1 cellular context compared by ENCODE assay signal in the genomic region with DNA sequence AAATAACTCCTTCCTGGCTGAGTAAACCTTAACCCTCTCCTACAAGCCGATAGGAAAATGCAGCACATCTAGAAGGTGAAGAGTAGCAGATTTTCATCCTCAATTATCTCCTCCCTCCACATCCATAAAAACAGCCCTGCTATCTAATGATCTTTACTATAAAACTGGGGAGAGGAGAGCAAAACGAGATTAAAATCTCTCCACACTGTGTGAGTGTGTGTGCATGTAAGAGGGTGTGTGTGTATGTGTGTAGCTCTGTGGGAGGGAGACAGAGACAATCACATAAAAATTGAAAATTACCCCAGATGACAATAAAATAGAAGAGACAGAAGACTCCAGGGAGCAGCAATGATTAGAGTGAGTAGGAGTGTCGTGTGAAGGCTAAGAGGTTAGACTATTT.
TF ChIP-seq lines count a peak whose summit lies in the region.

No MANE protein-coding gene starts in this region.

TF ChIP-seq in GM23338, 12 proteins besides CTCF, POLR2A, EP300 and RAD21 (continued from another document):
- TF ChIP-seq, protein P1, sequence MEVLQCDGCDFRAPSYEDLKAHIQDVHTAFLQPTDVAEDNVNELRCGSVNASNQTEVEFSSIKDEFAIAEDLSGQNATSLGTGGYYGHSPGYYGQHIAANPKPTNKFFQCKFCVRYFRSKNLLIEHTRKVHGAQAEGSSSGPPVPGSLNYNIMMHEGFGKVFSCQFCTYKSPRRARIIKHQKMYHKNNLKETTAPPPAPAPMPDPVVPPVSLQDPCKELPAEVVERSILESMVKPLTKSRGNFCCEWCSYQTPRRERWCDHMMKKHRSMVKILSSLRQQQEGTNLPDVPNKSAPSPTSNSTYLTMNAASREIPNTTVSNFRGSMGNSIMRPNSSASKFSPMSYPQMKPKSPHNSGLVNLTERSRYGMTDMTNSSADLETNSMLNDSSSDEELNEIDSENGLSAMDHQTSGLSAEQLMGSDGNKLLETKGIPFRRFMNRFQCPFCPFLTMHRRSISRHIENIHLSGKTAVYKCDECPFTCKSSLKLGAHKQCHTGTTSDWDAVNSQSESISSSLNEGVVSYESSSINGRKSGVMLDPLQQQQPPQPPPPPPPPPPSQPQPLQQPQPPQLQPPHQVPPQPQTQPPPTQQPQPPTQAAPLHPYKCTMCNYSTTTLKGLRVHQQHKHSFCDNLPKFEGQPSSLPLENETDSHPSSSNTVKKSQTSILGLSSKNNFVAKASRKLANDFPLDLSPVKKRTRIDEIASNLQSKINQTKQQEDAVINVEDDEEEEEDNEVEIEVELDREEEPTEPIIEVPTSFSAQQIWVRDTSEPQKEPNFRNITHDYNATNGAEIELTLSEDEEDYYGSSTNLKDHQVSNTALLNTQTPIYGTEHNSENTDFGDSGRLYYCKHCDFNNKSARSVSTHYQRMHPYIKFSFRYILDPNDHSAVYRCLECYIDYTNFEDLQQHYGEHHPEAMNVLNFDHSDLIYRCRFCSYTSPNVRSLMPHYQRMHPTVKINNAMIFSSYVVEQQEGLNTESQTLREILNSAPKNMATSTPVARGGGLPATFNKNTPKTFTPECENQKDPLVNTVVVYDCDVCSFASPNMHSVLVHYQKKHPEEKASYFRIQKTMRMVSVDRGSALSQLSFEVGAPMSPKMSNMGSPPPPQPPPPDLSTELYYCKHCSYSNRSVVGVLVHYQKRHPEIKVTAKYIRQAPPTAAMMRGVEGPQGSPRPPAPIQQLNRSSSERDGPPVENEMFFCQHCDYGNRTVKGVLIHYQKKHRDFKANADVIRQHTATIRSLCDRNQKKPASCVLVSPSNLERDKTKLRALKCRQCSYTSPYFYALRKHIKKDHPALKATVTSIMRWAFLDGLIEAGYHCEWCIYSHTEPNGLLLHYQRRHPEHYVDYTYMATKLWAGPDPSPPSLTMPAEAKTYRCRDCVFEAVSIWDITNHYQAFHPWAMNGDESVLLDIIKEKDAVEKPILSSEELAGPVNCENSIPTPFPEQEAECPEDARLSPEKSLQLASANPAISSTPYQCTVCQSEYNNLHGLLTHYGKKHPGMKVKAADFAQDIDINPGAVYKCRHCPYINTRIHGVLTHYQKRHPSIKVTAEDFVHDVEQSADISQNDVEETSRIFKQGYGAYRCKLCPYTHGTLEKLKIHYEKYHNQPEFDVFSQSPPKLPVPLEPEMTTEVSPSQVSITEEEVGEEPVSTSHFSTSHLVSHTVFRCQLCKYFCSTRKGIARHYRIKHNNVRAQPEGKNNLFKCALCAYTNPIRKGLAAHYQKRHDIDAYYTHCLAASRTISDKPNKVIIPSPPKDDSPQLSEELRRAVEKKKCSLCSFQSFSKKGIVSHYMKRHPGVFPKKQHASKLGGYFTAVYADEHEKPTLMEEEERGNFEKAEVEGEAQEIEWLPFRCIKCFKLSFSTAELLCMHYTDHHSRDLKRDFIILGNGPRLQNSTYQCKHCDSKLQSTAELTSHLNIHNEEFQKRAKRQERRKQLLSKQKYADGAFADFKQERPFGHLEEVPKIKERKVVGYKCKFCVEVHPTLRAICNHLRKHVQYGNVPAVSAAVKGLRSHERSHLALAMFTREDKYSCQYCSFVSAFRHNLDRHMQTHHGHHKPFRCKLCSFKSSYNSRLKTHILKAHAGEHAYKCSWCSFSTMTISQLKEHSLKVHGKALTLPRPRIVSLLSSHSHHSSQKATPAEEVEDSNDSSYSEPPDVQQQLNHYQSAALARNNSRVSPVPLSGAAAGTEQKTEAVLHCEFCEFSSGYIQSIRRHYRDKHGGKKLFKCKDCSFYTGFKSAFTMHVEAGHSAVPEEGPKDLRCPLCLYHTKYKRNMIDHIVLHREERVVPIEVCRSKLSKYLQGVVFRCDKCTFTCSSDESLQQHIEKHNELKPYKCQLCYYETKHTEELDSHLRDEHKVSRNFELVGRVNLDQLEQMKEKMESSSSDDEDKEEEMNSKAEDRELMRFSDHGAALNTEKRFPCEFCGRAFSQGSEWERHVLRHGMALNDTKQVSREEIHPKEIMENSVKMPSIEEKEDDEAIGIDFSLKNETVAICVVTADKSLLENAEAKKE (CRISPR knock-in tag; IDR thresholded peaks at IDR 0.05): no peak
- TF ChIP-seq STAT1 (IDR thresholded peaks at IDR 0.05; ENCODE audit: unreplicated experiment): no peak
- TF ChIP-seq ZNF331 (CRISPR knock-in tag; IDR thresholded peaks at IDR 0.05; ENCODE audit: low read depth): no peak
- no peak for TF ChIP-seq CREB1 (CRISPR knock-in tag; IDR thresholded peaks at IDR 0.05; ENCODE audit: low read depth)
- no peak for TF ChIP-seq EZH2 (IDR thresholded peaks at IDR 0.05; ENCODE audit: low read depth, unreplicated experiment)
- TF ChIP-seq ZNF114 (CRISPR knock-in tag; IDR thresholded peaks at IDR 0.05): no peak
- TF ChIP-seq, protein P2, sequence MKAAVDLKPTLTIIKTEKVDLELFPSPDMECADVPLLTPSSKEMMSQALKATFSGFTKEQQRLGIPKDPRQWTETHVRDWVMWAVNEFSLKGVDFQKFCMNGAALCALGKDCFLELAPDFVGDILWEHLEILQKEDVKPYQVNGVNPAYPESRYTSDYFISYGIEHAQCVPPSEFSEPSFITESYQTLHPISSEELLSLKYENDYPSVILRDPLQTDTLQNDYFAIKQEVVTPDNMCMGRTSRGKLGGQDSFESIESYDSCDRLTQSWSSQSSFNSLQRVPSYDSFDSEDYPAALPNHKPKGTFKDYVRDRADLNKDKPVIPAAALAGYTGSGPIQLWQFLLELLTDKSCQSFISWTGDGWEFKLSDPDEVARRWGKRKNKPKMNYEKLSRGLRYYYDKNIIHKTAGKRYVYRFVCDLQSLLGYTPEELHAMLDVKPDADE (IDR thresholded peaks at IDR 0.05): no peak
- TF ChIP-seq EZH2phosphoT487 (IDR thresholded peaks at IDR 0.05; ENCODE audit: unreplicated experiment): no peak
- no peak for TF ChIP-seq POLR2AphosphoS5 (IDR thresholded peaks at IDR 0.05; ENCODE audit: low read depth)
- TF ChIP-seq JUNB (IDR thresholded peaks at IDR 0.05; ENCODE audit: unreplicated experiment): no peak
- no peak for TF ChIP-seq NANOG (IDR thresholded peaks at IDR 0.05; ENCODE audit: borderline replicate concordance)
